15 cellular contexts compared by ENCODE assay signal in genomic region chr7:69775231-69775771, GRCh38.
DNase-seq lines count a peak whose midpoint lies in the region; ATAC-seq and TF ChIP-seq lines count a peak whose summit lies in the region.
"Had no signal": no experiment of that assay in that cellular context is flagged by ENCODE, and none has a peak within 500 bp of the region (broad histone marks: within the 10 kb centered on the region; RNA-seq: fewer than 3 reads in every experiment).

No MANE protein-coding gene starts in this region.

- peak overlapping the region; percentile 59 for H3K4me3 Mint-ChIP-seq in glutamatergic neuron (ENCODE audit: unreplicated experiment)
- H3K4me3 Mint-ChIP-seq: activated naive CD8-positive, alpha-beta T cell treated with anti-CD3 and anti-CD28 coated beads, Interleukin-2, amount 10 ng/mL, durations not matched to agents 7 days and 5 days; CD4-positive, alpha-beta memory T cell; T-helper 2 cell treated with Interferon-gamma antibody and Interleukin-4, amounts not matched to agents 5 μg/mL and 100 μg/mL, for 36 hours had no signal

- H3K36me3 ChIP-seq in HEK293 (ENCODE audit: control insufficient read depth in 2 of 2, insufficient read depth in 1 of 2, low read length in 2 of 2) (no peaks in the 10 kb centered on the region), gastrocnemius medialis (no peaks in the 10 kb centered on the region)

- no peaks in the 10 kb centered on the region for H3K9me3 ChIP-seq in HEK293 (ENCODE audit: control insufficient read depth, insufficient read depth, low read depth, low read length)
- H3K9me3 ChIP-seq in gastrocnemius medialis = no peaks in the 10 kb centered on the region
- H3K9me3 ChIP-seq: psoas muscle had no signal

- in situ Hi-C loops in gastrocnemius medialis (cut with MboI; ENCODE audit: low sequenced_read_pairs in 4 of 4) = no loop called here

- TF ChIP-seq CTCF in HEK293 (tag by site-specific recombination; IDR thresholded peaks at IDR 0.05) = no peak
- TF ChIP-seq CTCF in glutamatergic neuron (IDR thresholded peaks at IDR 0.05; ENCODE audit: partially characterized antibody, unreplicated experiment) = no peak
- TF ChIP-seq CTCF in gastrocnemius medialis (IDR thresholded peaks at IDR 0.05 in 4 of 5, conservative IDR thresholded peaks at IDR 0.05 in 1 of 5) = no peak

- DNase-seq in SW480 (ENCODE audit: low spot score) (peak; percentile 25), glutamatergic neuron (peak; percentile 29), gastrocnemius medialis (peak in 1 of 2 donors; percentile 41), HUDEP-2 (lab: John Stamatoyannopoulos, UW; ENCODE audit: unreplicated experiment in 76 of 76) (no peak), ureter (ENCODE audit: low spot score) (no peak), NCI-H128 (lab: John Stamatoyannopoulos, UW; ENCODE audit: unreplicated experiment) (no peak), MV-4-11 (lab: John Stamatoyannopoulos, UW) (no peak)
- DNase-seq: activated naive CD8-positive, alpha-beta T cell treated with anti-CD3 and anti-CD28 coated beads, Interleukin-2, amount 10 ng/mL, durations not matched to agents 7 days and 5 days; CD4-positive, alpha-beta memory T cell; dorsolateral prefrontal cortex; NCI-H2029; stimulated activated CD4-positive, alpha-beta T cell treated with anti-CD3 and anti-CD28 coated beads, Interleukin-4, amount 100 ng/mL, for 4 hours had no signal

- peak overlapping the region; percentile 83 for H3K27ac Mint-ChIP-seq in glutamatergic neuron (ENCODE audit: unreplicated experiment)
- H3K27ac Mint-ChIP-seq: activated naive CD8-positive, alpha-beta T cell treated with anti-CD3 and anti-CD28 coated beads, Interleukin-2, amount 10 ng/mL, durations not matched to agents 7 days and 5 days; CD4-positive, alpha-beta memory T cell; T-helper 2 cell treated with Interferon-gamma antibody and Interleukin-4, amounts not matched to agents 5 μg/mL and 100 μg/mL, for 36 hours had no signal

- no peaks in the 10 kb centered on the region for H3K27me3 Mint-ChIP-seq in glutamatergic neuron (ENCODE audit: unreplicated experiment)
- H3K27me3 Mint-ChIP-seq: activated naive CD8-positive, alpha-beta T cell treated with anti-CD3 and anti-CD28 coated beads, Interleukin-2, amount 10 ng/mL, durations not matched to agents 7 days and 5 days; CD4-positive, alpha-beta memory T cell had no signal

- H3K27ac ChIP-seq in HEK293 (ENCODE audit: extremely low read depth, low read depth, low read length) (peak overlapping the region; percentile 67), gastrocnemius medialis (peak overlapping the region in 1 of 4 donors; percentile 44)
- H3K27ac ChIP-seq: dorsolateral prefrontal cortex, psoas muscle had no signal

- POLR2A ChIA-PET in HEK293 (lab: Yijun Ruan, JAX) = interaction anchor here (0.6 kb wide), 1 partner anchor 366 kb away, joined by 5 read pairs; no protein-coding TSS in a partner anchor

- peaks cover 38% of the 10 kb centered on the region for H3K4me1 Mint-ChIP-seq in glutamatergic neuron (ENCODE audit: low read depth, unreplicated experiment)
- H3K4me1 Mint-ChIP-seq: activated naive CD8-positive, alpha-beta T cell treated with anti-CD3 and anti-CD28 coated beads, Interleukin-2, amount 10 ng/mL, durations not matched to agents 7 days and 5 days; CD4-positive, alpha-beta memory T cell had no signal

- intact Hi-C loops in gastrocnemius medialis (cut with DNase I; ENCODE audit: low total_unique reads) = no loop called here

- no peaks in the 10 kb centered on the region for H3K36me3 Mint-ChIP-seq in glutamatergic neuron (ENCODE audit: unreplicated experiment)
- H3K36me3 Mint-ChIP-seq: activated naive CD8-positive, alpha-beta T cell treated with anti-CD3 and anti-CD28 coated beads, Interleukin-2, amount 10 ng/mL, durations not matched to agents 7 days and 5 days; CD4-positive, alpha-beta memory T cell had no signal

- no peaks in the 10 kb centered on the region for H3K27me3 ChIP-seq in gastrocnemius medialis
- H3K27me3 ChIP-seq: dorsolateral prefrontal cortex had no signal

- TF ChIP-seq POLR2A in gastrocnemius medialis (IDR thresholded peaks at IDR 0.05) = no peak

- CTCF ChIA-PET in HEK293 (lab: Yijun Ruan, JAX) = interaction anchor here (0.9 to 1.1 kb wide), 4 partner anchors 25 to 258 kb away, joined by 3 to 4 read pairs (median 3); no protein-coding TSS in a partner anchor

- no peak overlapping the region for H3K4me3 ChIP-seq in HEK293 (ENCODE audit: low read depth, low read length)
- H3K4me3 ChIP-seq in gastrocnemius medialis = no peak overlapping the region
- H3K4me3 ChIP-seq: dorsolateral prefrontal cortex, psoas muscle had no signal

- ATAC-seq in gastrocnemius medialis = peak; percentile 40 to 78

- H3K4me1 ChIP-seq in HEK293 (ENCODE audit: control insufficient read depth, insufficient read depth, low read length) (peaks cover 54% of the 10 kb centered on the region), gastrocnemius medialis (peaks cover 8 to 12% of the 10 kb centered on the region in 2 donors)

- peaks cover 7% of the 10 kb centered on the region for H3K9me3 Mint-ChIP-seq in glutamatergic neuron (ENCODE audit: unreplicated experiment)
- H3K9me3 Mint-ChIP-seq: activated naive CD8-positive, alpha-beta T cell treated with anti-CD3 and anti-CD28 coated beads, Interleukin-2, amount 10 ng/mL, durations not matched to agents 7 days and 5 days; T-helper 2 cell treated with Interferon-gamma antibody and Interleukin-4, amounts not matched to agents 5 μg/mL and 100 μg/mL, for 36 hours had no signal

TF ChIP-seq in HEK293, 187 proteins besides CTCF, POLR2A, EP300 and RAD21 (continues in another document):
- no peak for TF ChIP-seq ZNF140 (tag by site-specific recombination; IDR thresholded peaks at IDR 0.05)
- TF ChIP-seq ZNF768 (tag by site-specific recombination; IDR thresholded peaks at IDR 0.05) = no peak
- TF ChIP-seq ZNF677 (tag by site-specific recombination; IDR thresholded peaks at IDR 0.05) = no peak
- no peak for TF ChIP-seq ZBTB8A (tag by site-specific recombination; IDR thresholded peaks at IDR 0.05)
- peak; percentile 80 for TF ChIP-seq KLF17 (tag by site-specific recombination; IDR thresholded peaks at IDR 0.05)
- no peak for TF ChIP-seq YY2 (tag by site-specific recombination; IDR thresholded peaks at IDR 0.05)
- TF ChIP-seq KLF7 (tag by site-specific recombination; IDR thresholded peaks at IDR 0.05; ENCODE audit: borderline replicate concordance) = peak; percentile 33; the same call in 1 of the 2 replicates
- no peak; the same call in 1 of the 2 replicates for TF ChIP-seq FEZF1 (tag by site-specific recombination; IDR thresholded peaks at IDR 0.05)
- no peak for TF ChIP-seq ZFP41 (tag by site-specific recombination; IDR thresholded peaks at IDR 0.05; ENCODE audit: borderline replicate concordance)
- no peak for TF ChIP-seq ZNF114 (tag by site-specific recombination; IDR thresholded peaks at IDR 0.05)
- TF ChIP-seq ZBTB20 (tag by site-specific recombination; IDR thresholded peaks at IDR 0.05) = peak; percentile 31; the same call in 1 of the 2 replicates
- no peak for TF ChIP-seq PATZ1 (tag by site-specific recombination; IDR thresholded peaks at IDR 0.05)
- no peak for TF ChIP-seq ZNF623 (tag by site-specific recombination; IDR thresholded peaks at IDR 0.05)
- TF ChIP-seq YY1 (tag by site-specific recombination; IDR thresholded peaks at IDR 0.05) = no peak

Comparison
In these comparisons a context has a peak if more than half of its experiments do, and no peak if none do; other contexts are left out.
1. DNase-seq: peak in SW480 (single experiment) and glutamatergic neuron (single experiment); none in HUDEP-2 (0 of 76), ureter (single experiment), NCI-H128 (single experiment) and MV-4-11 (single experiment).